1 cellular context compared by ENCODE assay signal in the genomic region with DNA sequence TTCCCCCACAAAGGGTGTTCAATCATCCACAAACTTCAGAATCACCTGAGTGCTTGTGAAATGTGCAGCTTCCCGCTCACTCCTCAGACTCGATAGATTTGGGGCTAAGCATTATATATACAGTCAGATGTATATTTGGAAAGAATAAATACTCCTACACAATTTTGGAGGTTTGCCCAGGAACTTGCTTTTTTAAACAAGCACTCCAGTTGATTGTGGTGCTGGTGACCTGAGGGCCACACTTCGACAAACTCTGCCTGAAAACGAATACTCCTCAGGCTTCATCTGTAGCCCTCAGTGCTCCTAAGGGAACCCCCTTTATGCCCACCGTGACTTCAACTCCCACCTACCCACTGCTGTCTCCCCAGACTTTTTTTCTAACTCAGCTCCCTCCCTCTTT.
TF ChIP-seq lines count a peak whose summit lies in the region.

No MANE protein-coding gene starts in this region.

TF ChIP-seq in IMR-90, 13 proteins besides CTCF, POLR2A, EP300 and RAD21 (continued from another document):
- no peak for TF ChIP-seq BHLHE40 (IDR thresholded peaks at IDR 0.05; ENCODE audit: low read depth, low read length)
- no peak for TF ChIP-seq USF2 (IDR thresholded peaks at IDR 0.05; ENCODE audit: low read depth, low read length)
- no peak for TF ChIP-seq CHD1 (IDR thresholded peaks at IDR 0.05; ENCODE audit: low read depth, low read length)
- no peak for TF ChIP-seq NFE2L2 (IDR thresholded peaks at IDR 0.05; ENCODE audit: low read depth, low read length)
- no peak for TF ChIP-seq FOS (IDR thresholded peaks at IDR 0.05; ENCODE audit: low read depth, low read length)
- no peak for TF ChIP-seq SMC3 (IDR thresholded peaks at IDR 0.05; ENCODE audit: low read depth, low read length)
- no peak for TF ChIP-seq CEBPB (IDR thresholded peaks at IDR 0.05; ENCODE audit: low read depth, low read length)
TF ChIP-seq in IMR-90: peak in this region for 0.
